Comparison of ENCODE assay signal across 8 cellular contexts in genomic region chr2:95403204-95403721, GRCh38. TPM values are rescaled to one million over a fixed set of nuclear protein-coding genes. Genes with fewer than 3 reads are reported as not detected.
DNase-seq lines count a peak whose midpoint lies in the region; ATAC-seq and TF ChIP-seq lines count a peak whose summit lies in the region.
"Not testable (repeated sequence)": the region's sequence is repeated elsewhere in the genome, so short reads cannot be mapped to it uniquely, and the experiment has no call there.

No MANE protein-coding gene starts in this region.

- H3K9me3 Mint-ChIP-seq in activated naive CD8-positive, alpha-beta T cell treated with anti-CD3 and anti-CD28 coated beads, Interleukin-2, amount 50 U/mL, for 24 hours, result not testable (repeated sequence)

- peak overlapping the region; percentile 78 for H3K27ac Mint-ChIP-seq in activated naive CD8-positive, alpha-beta T cell treated with anti-CD3 and anti-CD28 coated beads, Interleukin-2, amount 50 U/mL, for 24 hours

- H3K9me3 ChIP-seq in DOHH2 (ENCODE audit: control insufficient read depth, insufficient read depth, low read length); GM23248 (ENCODE audit: low read depth); stomach smooth muscle (ENCODE audit: control insufficient read depth in 2 of 2, low read length in 2 of 2): not testable (repeated sequence)

- in situ Hi-C loops in GM23248 (cut with MboI), result not testable (repeated sequence)

- not testable (repeated sequence) for H3K27me3 Mint-ChIP-seq in activated naive CD8-positive, alpha-beta T cell treated with anti-CD3 and anti-CD28 coated beads, Interleukin-2, amount 50 U/mL, for 24 hours

- DNase-seq in GM23248 (peak; percentile 71), Kasumi-1 (lab: John Stamatoyannopoulos, UW) (peak; percentile 62 to 66), SK-N-DZ (ENCODE audit: low spot score) (peak; percentile 48), foreskin fibroblast (peak in 1 of 2 donors; percentile 61), myocyte (ENCODE audit: low read depth) (peak; percentile 50)
- DNase-seq in activated naive CD8-positive, alpha-beta T cell treated with anti-CD3 and anti-CD28 coated beads, Interleukin-2, amount 50 U/mL, for 24 hours, result peak; percentile 32

- H3K4me1 Mint-ChIP-seq in activated naive CD8-positive, alpha-beta T cell treated with anti-CD3 and anti-CD28 coated beads, Interleukin-2, amount 50 U/mL, for 24 hours, result peaks cover 22% of the 10 kb centered on the region

- H3K27ac ChIP-seq in DOHH2 (ENCODE audit: low read depth, low read length), result not testable (repeated sequence)
- peak overlapping the region; percentile 71 for H3K27ac ChIP-seq in GM23248
- H3K27ac ChIP-seq in stomach smooth muscle (ENCODE audit: low read length), result peak overlapping the region; percentile 73

- peak overlapping the region; percentile 90 for H3K4me3 Mint-ChIP-seq in activated naive CD8-positive, alpha-beta T cell treated with anti-CD3 and anti-CD28 coated beads, Interleukin-2, amount 50 U/mL, for 24 hours

- H3K79me2 ChIP-seq in DOHH2 (ENCODE audit: control insufficient read depth, low read length), result peaks cover 27% of the 10 kb centered on the region
- H3K79me2 ChIP-seq in GM23248 (ENCODE audit: insufficient read depth), result peaks cover 26% of the 10 kb centered on the region

- H3K9ac ChIP-seq in GM23248 (peak overlapping the region; percentile 95), stomach smooth muscle (ENCODE audit: low read length in 2 of 2) (peak overlapping the region; percentile 86 to 93)

- ATAC-seq in activated naive CD8-positive, alpha-beta T cell treated with anti-CD3 and anti-CD28 coated beads, Interleukin-2, amount 50 U/mL, for 24 hours, result peak; percentile 49

- H3K9me2 ChIP-seq in DOHH2 (replicated peaks; ENCODE audit: control insufficient read depth, low read length); GM23248 (ENCODE audit: insufficient read depth): not testable (repeated sequence)

- H3K36me3 ChIP-seq in DOHH2 (ENCODE audit: control insufficient read depth, low read length); GM23248 (ENCODE audit: low read depth); stomach smooth muscle (ENCODE audit: control insufficient read depth in 2 of 2, insufficient read depth in 2 of 2, low read length in 2 of 2): not testable (repeated sequence)

- H3K4me3 ChIP-seq in DOHH2 (ENCODE audit: low read length) (peak overlapping the region; percentile 98), GM23248 (peak overlapping the region; percentile 96), foreskin fibroblast (ENCODE audit: low read depth in 1 of 2, low read length in 2 of 2) (peak overlapping the region; percentile 89 to 98), stomach smooth muscle (ENCODE audit: low read length in 2 of 2) (peak overlapping the region; percentile 95 to 96)

- H2AFZ ChIP-seq in GM23248, result peak overlapping the region; percentile 94

- WGBS in GM23248 (ENCODE audit: low coverage in 1 of 2, low lambda C conversion rate in 2 of 2, missing lambda C conversion rate in 2 of 2), 2 experiments, result 2% methylated on average over 5 of the region's 5 CpGs

- H3K27me3 ChIP-seq in DOHH2 (ENCODE audit: control insufficient read depth, low read length); GM23248 (replicated peaks; ENCODE audit: insufficient read depth); stomach smooth muscle (ENCODE audit: control insufficient read depth in 1 of 2, insufficient read depth in 2 of 2, low read length in 2 of 2): not testable (repeated sequence)

- H3K4me2 ChIP-seq in DOHH2 (ENCODE audit: low read length) (peak overlapping the region; percentile 88), GM23248 (ENCODE audit: unreplicated experiment) (peak overlapping the region; percentile 88)

- not testable (repeated sequence) for H3K36me3 Mint-ChIP-seq in activated naive CD8-positive, alpha-beta T cell treated with anti-CD3 and anti-CD28 coated beads, Interleukin-2, amount 50 U/mL, for 24 hours (ENCODE audit: low read depth)

- H3F3A ChIP-seq in DOHH2 (ENCODE audit: control insufficient read depth, insufficient read depth); GM23248 (ENCODE audit: insufficient read depth): not testable (repeated sequence)

- TF ChIP-seq CTCF in DOHH2 (IDR thresholded peaks at IDR 0.05; ENCODE audit: low read depth, low read length, poor library complexity, severe bottlenecking) (peak; percentile 63), foreskin fibroblast (IDR thresholded peaks at IDR 0.05; ENCODE audit: low read depth, low read length) (peak; percentile 56)

- H3K4me1 ChIP-seq in DOHH2 (ENCODE audit: control insufficient read depth, low read length) (peaks cover 13% of the 10 kb centered on the region), stomach smooth muscle (ENCODE audit: control insufficient read depth, insufficient read depth, low read length) (peaks cover 10% of the 10 kb centered on the region)
- H3K4me1 ChIP-seq in GM23248 (ENCODE audit: insufficient read depth), result not testable (repeated sequence)

- not testable (repeated sequence) for H4K20me1 ChIP-seq in DOHH2 (ENCODE audit: control insufficient read depth, insufficient read depth, low read depth, low read length); GM23248 (ENCODE audit: insufficient read depth)

RNA-seq across cellular contexts. Expression of gene FAHD2A, which starts 0.8 kb away (rescaled TPM):
- 13.4 and 23.8 TPM in 2 replicates for total RNA-seq in GM23248 (2014; rRNA removed; shearing (Covaris generic))
- polyA plus RNA-seq in GM23248 (2016; fragmentation: Nextera tagmentation; extraction: Ambion mirVana), result 21.7 and 24.5 TPM in 2 replicates
- polyA plus RNA-seq in SK-N-DZ (2014; cell fraction: cytosol; rRNA removed), result 24.4 and 31.2 TPM in 2 replicates
- 61.1 and 70.7 TPM in 2 replicates for polyA plus RNA-seq in SK-N-DZ (2014; cell fraction: nucleus; rRNA removed)
- total RNA-seq in myocyte, result 35.1 and 37.6 TPM in 2 replicates
- 38.9 TPM for polyA plus RNA-seq in myocyte (2012)
